13 cellular contexts compared by ENCODE assay signal in the genomic region with DNA sequence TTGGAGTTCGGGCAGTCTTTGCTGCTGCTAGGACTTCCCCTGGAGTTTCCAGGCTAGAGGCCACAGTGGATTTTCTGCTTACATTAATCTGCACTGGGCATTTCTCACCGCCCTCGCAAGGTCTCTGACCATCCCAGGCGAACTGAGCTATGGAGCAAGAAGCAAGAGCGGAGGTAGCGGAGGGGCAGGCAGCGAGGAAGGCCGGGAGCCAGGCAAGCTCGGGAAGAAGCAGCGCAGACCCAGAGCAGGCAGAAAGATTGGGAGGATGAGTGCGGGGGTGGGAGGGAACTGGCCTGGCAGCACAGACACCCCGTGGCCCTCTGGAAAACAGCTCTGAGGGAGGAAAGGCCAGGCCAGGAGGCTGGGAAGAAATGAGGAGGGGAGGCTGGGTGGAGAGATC. TPM values are rescaled to one million over a fixed set of nuclear protein-coding genes. Genes with fewer than 3 reads are reported as not detected.
DNase-seq lines count a peak whose midpoint lies in the region; ATAC-seq and TF ChIP-seq lines count a peak whose summit lies in the region.
"Had no signal": no experiment of that assay in that cellular context is flagged by ENCODE, and none has a peak within 500 bp of the region (broad histone marks: within the 10 kb centered on the region; RNA-seq: fewer than 3 reads in every experiment).

No MANE protein-coding gene starts in this region.

- peaks cover 2% of the 10 kb centered on the region for H3K27me3 Mint-ChIP-seq in CD4-positive, CD25-positive, alpha-beta regulatory T cell
- peaks cover 0 to 16% of the 10 kb centered on the region in 2 donors for H3K27me3 Mint-ChIP-seq in effector memory CD8-positive, alpha-beta T cell

- peaks cover 82% of the 10 kb centered on the region for H3K4me1 ChIP-seq in CD4-positive, CD25-positive, alpha-beta regulatory T cell (ENCODE audit: control insufficient read depth, insufficient read depth, low read length, poor library complexity, severe bottlenecking)
- peaks cover 43% of the 10 kb centered on the region for H3K4me1 ChIP-seq in OCI-LY1 (ENCODE audit: insufficient read depth, low read length, severe bottlenecking)
- H3K4me1 ChIP-seq in rectal smooth muscle tissue (ENCODE audit: control insufficient read depth, insufficient read depth, low read length): peaks cover 26% of the 10 kb centered on the region
- H3K4me1 ChIP-seq in hepatocyte (ENCODE audit: insufficient read depth): peaks cover 14% of the 10 kb centered on the region

- no peaks in the 10 kb centered on the region for H3F3A ChIP-seq in OCI-LY1 (ENCODE audit: insufficient read depth, low read length)

- H3K79me2 ChIP-seq in OCI-LY1 (ENCODE audit: insufficient read depth, low read length): peaks cover 72% of the 10 kb centered on the region
- peaks cover 53% of the 10 kb centered on the region for H3K79me2 ChIP-seq in hepatocyte

- no peak for ATAC-seq in CD4-positive, CD25-positive, alpha-beta regulatory T cell (ENCODE audit: low read depth in 2 of 2)
- ATAC-seq in effector memory CD8-positive, alpha-beta T cell (replicated peaks): no peak

- DNase-seq in CD4-positive, CD25-positive, alpha-beta regulatory T cell: no peak
- no peak for DNase-seq in effector memory CD8-positive, alpha-beta T cell
- DNase-seq in NAMALWA (ENCODE audit: low spot score): no peak
- no peak for DNase-seq in UCSD-AML1 (lab: John Stamatoyannopoulos, UW; ENCODE audit: unreplicated experiment)
- no peak for DNase-seq in DMS114 treated with DMSO at 0.1 percent for 48 hours (lab: John Stamatoyannopoulos, UW; ENCODE audit: unreplicated experiment)
- no peak for DNase-seq in hepatocyte (ENCODE audit: low spot score)
- DNase-seq: DMS79 treated with DMSO at 0.1 percent for 48 hours; endodermal cell; NCI-H187; OCI-M1; stimulated activated naive CD4-positive, alpha-beta T cell had no signal

- WGBS in hepatocyte (ENCODE audit: low lambda C conversion rate, missing lambda C conversion rate): 77% methylated on average over 12 of the region's 12 CpGs

- H3K4me3 ChIP-seq in CD4-positive, CD25-positive, alpha-beta regulatory T cell (ENCODE audit: low read depth, low read length): peak overlapping the region; percentile 26
- H3K4me3 ChIP-seq in OCI-LY1 (ENCODE audit: low read depth, low read length, poor library complexity, severe bottlenecking): no peak overlapping the region
- no peak overlapping the region for H3K4me3 ChIP-seq in rectal smooth muscle tissue (ENCODE audit: low read length)
- no peak overlapping the region for H3K4me3 ChIP-seq in hepatocyte

- H3K9me2 ChIP-seq in OCI-LY1 (ENCODE audit: low read depth, low read length) (no peaks in the 10 kb centered on the region), hepatocyte (replicated peaks; ENCODE audit: insufficient read depth) (no peaks in the 10 kb centered on the region)

- H3K27ac ChIP-seq in CD4-positive, CD25-positive, alpha-beta regulatory T cell (ENCODE audit: insufficient read depth, low read length, poor library complexity, severe bottlenecking): no peak overlapping the region
- H3K27ac ChIP-seq in OCI-LY1 (ENCODE audit: low read depth, low read length, poor library complexity, severe bottlenecking) (peak overlapping the region; percentile 23), rectal smooth muscle tissue (ENCODE audit: low read depth, low read length) (peak overlapping the region; percentile 74), hepatocyte (no peak overlapping the region)

- no peak overlapping the region for H2AFZ ChIP-seq in OCI-LY1 (ENCODE audit: low read length)
- H2AFZ ChIP-seq in hepatocyte: no peak overlapping the region

- H3K27ac Mint-ChIP-seq in CD4-positive, CD25-positive, alpha-beta regulatory T cell: peak overlapping the region; percentile 79 to 94 (median 92)
- peak overlapping the region; percentile 73 to 77 for H3K27ac Mint-ChIP-seq in effector memory CD8-positive, alpha-beta T cell
- H3K27ac Mint-ChIP-seq: endodermal cell had no signal

- peaks cover 6% of the 10 kb centered on the region for H3K36me3 ChIP-seq in CD4-positive, CD25-positive, alpha-beta regulatory T cell (ENCODE audit: control insufficient read depth, insufficient read depth, low read length)
- H3K36me3 ChIP-seq in OCI-LY1 (ENCODE audit: insufficient read depth, low read length) (peaks cover 81% of the 10 kb centered on the region), rectal smooth muscle tissue (ENCODE audit: control insufficient read depth, insufficient read depth, low read length) (no peaks in the 10 kb centered on the region), hepatocyte (replicated peaks; ENCODE audit: insufficient read depth, low read depth) (no peaks in the 10 kb centered on the region)

- H4K20me1 ChIP-seq in OCI-LY1 (ENCODE audit: insufficient read depth, low read length) (no peaks in the 10 kb centered on the region), hepatocyte (ENCODE audit: insufficient read depth, poor library complexity, severe bottlenecking) (peaks cover 5% of the 10 kb centered on the region)

- H3K4me1 Mint-ChIP-seq in CD4-positive, CD25-positive, alpha-beta regulatory T cell: peaks cover 34 to 77% (median 55%) of the 10 kb centered on the region in 4 donors
- H3K4me1 Mint-ChIP-seq in effector memory CD8-positive, alpha-beta T cell (ENCODE audit: low read depth in 2 of 2): peaks cover 57 to 78% of the 10 kb centered on the region in 2 donors

- peaks cover 0 to 1% (median 0%) of the 10 kb centered on the region in 7 donors for H3K9me3 Mint-ChIP-seq in CD4-positive, CD25-positive, alpha-beta regulatory T cell
- H3K9me3 Mint-ChIP-seq in effector memory CD8-positive, alpha-beta T cell: no peaks in the 10 kb centered on the region
- H3K9me3 Mint-ChIP-seq: endodermal cell had no signal

- TF ChIP-seq CTCF in OCI-LY1 (IDR thresholded peaks at IDR 0.05; ENCODE audit: low read length) (no peak), hepatocyte (IDR thresholded peaks at IDR 0.05; ENCODE audit: poor library complexity) (no peak)

- no peaks in the 10 kb centered on the region for H3K27me3 ChIP-seq in CD4-positive, CD25-positive, alpha-beta regulatory T cell (ENCODE audit: control insufficient read depth, insufficient read depth, low read length)
- H3K27me3 ChIP-seq in OCI-LY1 (ENCODE audit: insufficient read depth, low read length) (no peaks in the 10 kb centered on the region), rectal smooth muscle tissue (ENCODE audit: control insufficient read depth, insufficient read depth, low read length) (no peaks in the 10 kb centered on the region), hepatocyte (no peaks in the 10 kb centered on the region)

- H3K4me3 Mint-ChIP-seq in CD4-positive, CD25-positive, alpha-beta regulatory T cell: peak overlapping the region; percentile 76 to 97 (median 88)
- peak overlapping the region; percentile 97 for H3K4me3 Mint-ChIP-seq in effector memory CD8-positive, alpha-beta T cell
- H3K4me3 Mint-ChIP-seq: endodermal cell had no signal

- H3K4me2 ChIP-seq in OCI-LY1 (ENCODE audit: low read length) (no peak overlapping the region), hepatocyte (no peak overlapping the region)

- no peaks in the 10 kb centered on the region for H3K9me3 ChIP-seq in CD4-positive, CD25-positive, alpha-beta regulatory T cell (ENCODE audit: control insufficient read depth in 2 of 2, low read length in 2 of 2)
- H3K9me3 ChIP-seq in OCI-LY1 (ENCODE audit: low read length): no peaks in the 10 kb centered on the region
- no peaks in the 10 kb centered on the region for H3K9me3 ChIP-seq in hepatocyte (ENCODE audit: low read depth)

- no peak overlapping the region for H3K9ac ChIP-seq in OCI-LY1 (ENCODE audit: low read length)
- H3K9ac ChIP-seq in rectal smooth muscle tissue (ENCODE audit: low read length): no peak overlapping the region

- peaks cover 44% of the 10 kb centered on the region for H3K36me3 Mint-ChIP-seq in CD4-positive, CD25-positive, alpha-beta regulatory T cell
- peaks cover 45% of the 10 kb centered on the region for H3K36me3 Mint-ChIP-seq in effector memory CD8-positive, alpha-beta T cell (ENCODE audit: insufficient read depth)

RNA-seq across cellular contexts. Expression of a gene that starts 3.8 kb away (rescaled TPM):
- 353 TPM for total RNA-seq in CD4-positive, CD25-positive, alpha-beta regulatory T cell
- polyA plus RNA-seq in CD4-positive, CD25-positive, alpha-beta regulatory T cell: 100 to 1,000 TPM; 450 to 761 (median 584) TPM
- 30.1 and 32.8 TPM in 2 replicates for total RNA-seq in hepatocyte
- 101 and 104 TPM in 2 replicates for polyA plus RNA-seq in hepatocyte

RNA-seq across cellular contexts. Expression of a gene that starts 34.2 kb away (rescaled TPM):
- total RNA-seq in CD4-positive, CD25-positive, alpha-beta regulatory T cell: 86.0 TPM
- 10 to 100 TPM; 28.1 to 43.4 (median 35.1) TPM for polyA plus RNA-seq in CD4-positive, CD25-positive, alpha-beta regulatory T cell
- 45.0 and 50.5 TPM in 2 replicates for total RNA-seq in hepatocyte
- polyA plus RNA-seq in hepatocyte: 24.4 and 29.9 TPM in 2 replicates

Comparison
In these comparisons a context has a peak if more than half of its experiments do, and no peak if none do; other contexts are left out.
1. H3K27ac ChIP-seq: peak in OCI-LY1 (single experiment) and rectal smooth muscle tissue (single experiment); none in CD4-positive, CD25-positive, alpha-beta regulatory T cell (single experiment) and hepatocyte (single experiment).
2. RNA of a gene that starts 3.8 kb away (total RNA-seq): 353 TPM in CD4-positive, CD25-positive, alpha-beta regulatory T cell (single experiment); 30.1 to 32.8 TPM in hepatocyte; every median in the first group is over 10 times any median in the second.